Comparison of ENCODE assay signal across 10 cellular contexts in the genomic region with DNA sequence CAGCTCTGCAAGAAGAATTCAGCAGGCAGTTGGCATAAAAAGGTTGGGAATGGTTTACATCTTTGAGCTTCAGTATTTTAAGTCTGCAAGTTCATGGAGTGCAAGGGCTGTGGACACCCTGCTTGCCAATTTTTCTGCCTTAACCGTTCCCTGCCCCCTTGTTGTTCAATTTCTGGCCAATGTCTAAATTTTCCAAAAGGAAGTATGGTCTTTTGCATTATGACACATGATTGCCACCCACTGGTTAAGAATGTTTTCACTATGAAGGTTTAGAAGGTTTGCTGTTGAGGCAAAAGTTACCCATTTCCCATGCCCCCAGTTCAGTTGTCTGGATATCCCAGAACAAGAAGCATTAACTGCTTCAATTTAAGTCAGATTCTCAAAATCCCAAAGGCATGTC.
DNase-seq lines count a peak whose midpoint lies in the region; ATAC-seq and TF ChIP-seq lines count a peak whose summit lies in the region.
"Had no signal": no experiment of that assay in that cellular context is flagged by ENCODE, and none has a peak within 500 bp of the region (broad histone marks: within the 10 kb centered on the region; RNA-seq: fewer than 3 reads in every experiment).

No MANE protein-coding gene starts in this region.

- in situ Hi-C loops in Caki2 (cut with HindIII; ENCODE audit: low pct_unique_long_range_greater_than_20kb, low sequenced_read_pairs), result no loop called here

- DNase-seq in Caki2 (ENCODE audit: low read depth), result peak; percentile 11
- peak; percentile 9 for DNase-seq in MV-4-11 (lab: John Stamatoyannopoulos, UW)
- no peak for DNase-seq in coronary artery (ENCODE audit: low spot score)
- DNase-seq in lung microvascular endothelial cell (ENCODE audit: low read depth in 2 of 2), result peak; percentile 68 to 86
- no peak for DNase-seq in NCI-H2171 treated with DMSO at 0.1 percent for 48 hours (lab: John Stamatoyannopoulos, UW)
- no peak for DNase-seq in cerebellar cortex (ENCODE audit: low spot score)
- DNase-seq in DMS79 treated with DMSO at 0.1 percent for 48 hours (lab: John Stamatoyannopoulos, UW), result no peak
- DNase-seq: Calu3; stimulated activated CD4-positive, alpha-beta T cell treated with anti-CD3 and anti-CD28 coated beads, Interleukin-1b, Interleukin-23, amount 100 ng/mL, for 48 hours had no signal

- H3K4me3 ChIP-seq in coronary artery, result no peak overlapping the region

- no peak for ATAC-seq in GM19328 (IDR thresholded peaks at IDR 0.05; ENCODE audit: unreplicated experiment)

- peak overlapping the region; percentile 9 to 28 for H3K27ac ChIP-seq in coronary artery

- no peak for TF ChIP-seq CTCF in coronary artery (IDR thresholded peaks at IDR 0.05)

Comparison
In these comparisons a context has a peak if more than half of its experiments do, and no peak if none do; other contexts are left out.
1. DNase-seq: peak in Caki2 (single experiment), MV-4-11 (single experiment) and lung microvascular endothelial cell (2 of 2); none in coronary artery (single experiment), NCI-H2171 treated with DMSO at 0.1 percent for 48 hours (single experiment), cerebellar cortex (single experiment) and DMS79 treated with DMSO at 0.1 percent for 48 hours (single experiment).